Comparison of ENCODE assay signal across 1 cellular context in the genomic region with DNA sequence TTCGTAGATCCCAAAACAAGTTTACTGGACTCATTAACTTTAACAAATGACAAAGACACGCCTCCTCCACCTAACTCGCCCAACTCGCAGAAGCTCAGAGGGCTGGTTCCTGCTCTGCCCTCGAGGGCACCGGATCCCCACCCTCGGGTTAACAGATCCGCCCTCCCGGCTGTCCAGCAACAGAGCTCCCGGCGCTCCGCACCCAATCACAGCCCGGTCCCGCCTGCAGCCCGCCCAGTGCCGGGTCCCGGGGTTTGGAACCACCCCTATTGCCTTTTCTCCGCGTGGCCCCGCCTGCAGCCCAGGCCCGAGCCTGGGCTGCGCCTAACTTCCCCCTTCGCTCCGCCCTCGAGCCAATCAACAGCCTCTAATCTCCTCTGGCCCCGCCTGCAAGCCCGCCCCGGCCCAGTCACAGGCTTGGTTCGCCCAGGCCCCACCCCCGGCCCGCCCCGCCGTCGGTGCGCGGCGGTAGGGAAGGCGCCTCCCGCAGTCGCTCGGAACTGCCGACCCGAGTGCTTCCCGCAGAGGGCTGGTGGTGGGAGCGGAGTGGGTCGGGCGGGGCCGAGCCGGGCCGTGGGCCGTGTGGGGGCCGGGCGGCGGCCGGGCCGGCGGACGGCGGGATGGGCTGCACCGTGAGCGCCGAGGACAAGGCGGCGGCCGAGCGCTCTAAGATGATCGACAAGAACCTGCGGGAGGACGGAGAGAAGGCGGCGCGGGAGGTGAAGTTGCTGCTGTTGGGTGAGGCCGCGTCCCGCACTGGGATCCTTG.
TF ChIP-seq lines count a peak whose summit lies in the region.

GNAI2 (plus strand) TSS at position 489 of the 768 bp plus-strand sequence; CDS start at position 621, 132 bp downstream.

TF ChIP-seq in HepG2, 621 proteins besides CTCF, POLR2A, EP300 and RAD21 (continued from another document and continues in another):
- TF ChIP-seq, protein P1, sequence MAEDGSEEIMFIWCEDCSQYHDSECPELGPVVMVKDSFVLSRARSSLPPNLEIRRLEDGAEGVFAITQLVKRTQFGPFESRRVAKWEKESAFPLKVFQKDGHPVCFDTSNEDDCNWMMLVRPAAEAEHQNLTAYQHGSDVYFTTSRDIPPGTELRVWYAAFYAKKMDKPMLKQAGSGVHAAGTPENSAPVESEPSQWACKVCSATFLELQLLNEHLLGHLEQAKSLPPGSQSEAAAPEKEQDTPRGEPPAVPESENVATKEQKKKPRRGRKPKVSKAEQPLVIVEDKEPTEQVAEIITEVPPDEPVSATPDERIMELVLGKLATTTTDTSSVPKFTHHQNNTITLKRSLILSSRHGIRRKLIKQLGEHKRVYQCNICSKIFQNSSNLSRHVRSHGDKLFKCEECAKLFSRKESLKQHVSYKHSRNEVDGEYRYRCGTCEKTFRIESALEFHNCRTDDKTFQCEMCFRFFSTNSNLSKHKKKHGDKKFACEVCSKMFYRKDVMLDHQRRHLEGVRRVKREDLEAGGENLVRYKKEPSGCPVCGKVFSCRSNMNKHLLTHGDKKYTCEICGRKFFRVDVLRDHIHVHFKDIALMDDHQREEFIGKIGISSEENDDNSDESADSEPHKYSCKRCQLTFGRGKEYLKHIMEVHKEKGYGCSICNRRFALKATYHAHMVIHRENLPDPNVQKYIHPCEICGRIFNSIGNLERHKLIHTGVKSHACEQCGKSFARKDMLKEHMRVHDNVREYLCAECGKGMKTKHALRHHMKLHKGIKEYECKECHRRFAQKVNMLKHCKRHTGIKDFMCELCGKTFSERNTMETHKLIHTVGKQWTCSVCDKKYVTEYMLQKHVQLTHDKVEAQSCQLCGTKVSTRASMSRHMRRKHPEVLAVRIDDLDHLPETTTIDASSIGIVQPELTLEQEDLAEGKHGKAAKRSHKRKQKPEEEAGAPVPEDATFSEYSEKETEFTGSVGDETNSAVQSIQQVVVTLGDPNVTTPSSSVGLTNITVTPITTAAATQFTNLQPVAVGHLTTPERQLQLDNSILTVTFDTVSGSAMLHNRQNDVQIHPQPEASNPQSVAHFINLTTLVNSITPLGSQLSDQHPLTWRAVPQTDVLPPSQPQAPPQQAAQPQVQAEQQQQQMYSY (CRISPR knock-in tag; IDR thresholded peaks at IDR 0.05), result 0 out of 2 replicates have a peak, but pooled peaks have one; percentile 49
- TF ChIP-seq, protein P2, sequence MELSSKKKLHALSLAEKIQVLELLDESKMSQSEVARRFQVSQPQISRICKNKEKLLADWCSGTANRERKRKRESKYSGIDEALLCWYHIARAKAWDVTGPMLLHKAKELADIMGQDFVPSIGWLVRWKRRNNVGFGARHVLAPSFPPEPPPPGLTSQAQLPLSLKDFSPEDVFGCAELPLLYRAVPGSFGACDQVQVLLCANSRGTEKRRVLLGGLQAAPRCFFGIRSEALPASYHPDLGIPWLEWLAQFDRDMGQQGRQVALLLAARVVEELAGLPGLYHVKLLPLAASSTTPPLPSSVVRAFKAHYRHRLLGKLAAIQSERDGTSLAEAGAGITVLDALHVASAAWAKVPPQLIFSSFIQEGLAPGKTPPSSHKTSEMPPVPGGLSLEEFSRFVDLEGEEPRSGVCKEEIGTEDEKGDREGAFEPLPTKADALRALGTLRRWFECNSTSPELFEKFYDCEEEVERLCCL (CRISPR knock-in tag; IDR thresholded peaks at IDR 0.05; ENCODE audit: borderline replicate concordance), result no peak
- TF ChIP-seq FOXA1 (IDR thresholded peaks at IDR 0.05) (no peak), FOXA1 (CRISPR knock-in tag; IDR thresholded peaks at IDR 0.05) (no peak), ZNF768 (CRISPR knock-in tag; IDR thresholded peaks at IDR 0.05) (0 out of 2 replicates have a peak, but pooled peaks have one; percentile 28), NFE2L2 (IDR thresholded peaks at IDR 0.05; ENCODE audit: low read length) (no peak), HMGA1 (CRISPR knock-in tag; conservative IDR thresholded peaks at IDR 0.05) (no peak), ZFP36L1 (CRISPR knock-in tag; IDR thresholded peaks at IDR 0.05) (no peak), ZNF530 (CRISPR knock-in tag; IDR thresholded peaks at IDR 0.05; ENCODE audit: low read depth) (no peak), ZNF230 (CRISPR knock-in tag; IDR thresholded peaks at IDR 0.05) (no peak), ZNF432 (CRISPR knock-in tag; IDR thresholded peaks at IDR 0.05; ENCODE audit: borderline replicate concordance) (no peak), HMGXB4 (CRISPR knock-in tag; IDR thresholded peaks at IDR 0.05; ENCODE audit: borderline replicate concordance in 1 of 2, low read depth in 1 of 2) (no peak), ZNF619 (CRISPR knock-in tag; IDR thresholded peaks at IDR 0.05) (no peak), ZNF670 (CRISPR knock-in tag; IDR thresholded peaks at IDR 0.05; ENCODE audit: borderline replicate concordance) (no peak), PBX3 (CRISPR knock-in tag; IDR thresholded peaks at IDR 0.05; ENCODE audit: borderline replicate concordance) (no peak), ZSCAN31 (CRISPR knock-in tag; IDR thresholded peaks at IDR 0.05; ENCODE audit: low read depth) (peak; percentile 63; the same call in 1 of the 2 replicates), ZNF225 (CRISPR knock-in tag; IDR thresholded peaks at IDR 0.05) (0 out of 2 replicates have a peak, but pooled peaks have one; percentile 31), PHF21A (CRISPR knock-in tag; IDR thresholded peaks at IDR 0.05) (peak; percentile 72), ZMYM3 (CRISPR knock-in tag; IDR thresholded peaks at IDR 0.05) (no peak; the same call in 1 of the 2 replicates), TAF1 (CRISPR knock-in tag; IDR thresholded peaks at IDR 0.05) (peak; percentile 91), HOXA3 (CRISPR knock-in tag; IDR thresholded peaks at IDR 0.05) (peak; percentile 17; the same call in 1 of the 2 replicates), ZNF335 (CRISPR knock-in tag; IDR thresholded peaks at IDR 0.05) (no peak), ZNF207 (IDR thresholded peaks at IDR 0.05; ENCODE audit: borderline replicate concordance) (no peak), IRX3 (CRISPR knock-in tag; IDR thresholded peaks at IDR 0.05; ENCODE audit: borderline replicate concordance, low read depth) (peak; percentile 33; the same call in 1 of the 2 replicates), AGO2 (optimal IDR thresholded peaks at IDR 0.05; ENCODE audit: low read depth, low read length) (no peak), ZNF740 (CRISPR knock-in tag; IDR thresholded peaks at IDR 0.05) (no peak), NR2F1 (CRISPR knock-in tag; IDR thresholded peaks at IDR 0.05) (no peak), ELF1 (CRISPR knock-in tag; IDR thresholded peaks at IDR 0.05) (peak; percentile 58), ZNF761 (CRISPR knock-in tag; conservative IDR thresholded peaks at IDR 0.05) (no peak), ZNF777 (CRISPR knock-in tag; IDR thresholded peaks at IDR 0.05) (peak; percentile 82)
- TF ChIP-seq, protein P3, sequence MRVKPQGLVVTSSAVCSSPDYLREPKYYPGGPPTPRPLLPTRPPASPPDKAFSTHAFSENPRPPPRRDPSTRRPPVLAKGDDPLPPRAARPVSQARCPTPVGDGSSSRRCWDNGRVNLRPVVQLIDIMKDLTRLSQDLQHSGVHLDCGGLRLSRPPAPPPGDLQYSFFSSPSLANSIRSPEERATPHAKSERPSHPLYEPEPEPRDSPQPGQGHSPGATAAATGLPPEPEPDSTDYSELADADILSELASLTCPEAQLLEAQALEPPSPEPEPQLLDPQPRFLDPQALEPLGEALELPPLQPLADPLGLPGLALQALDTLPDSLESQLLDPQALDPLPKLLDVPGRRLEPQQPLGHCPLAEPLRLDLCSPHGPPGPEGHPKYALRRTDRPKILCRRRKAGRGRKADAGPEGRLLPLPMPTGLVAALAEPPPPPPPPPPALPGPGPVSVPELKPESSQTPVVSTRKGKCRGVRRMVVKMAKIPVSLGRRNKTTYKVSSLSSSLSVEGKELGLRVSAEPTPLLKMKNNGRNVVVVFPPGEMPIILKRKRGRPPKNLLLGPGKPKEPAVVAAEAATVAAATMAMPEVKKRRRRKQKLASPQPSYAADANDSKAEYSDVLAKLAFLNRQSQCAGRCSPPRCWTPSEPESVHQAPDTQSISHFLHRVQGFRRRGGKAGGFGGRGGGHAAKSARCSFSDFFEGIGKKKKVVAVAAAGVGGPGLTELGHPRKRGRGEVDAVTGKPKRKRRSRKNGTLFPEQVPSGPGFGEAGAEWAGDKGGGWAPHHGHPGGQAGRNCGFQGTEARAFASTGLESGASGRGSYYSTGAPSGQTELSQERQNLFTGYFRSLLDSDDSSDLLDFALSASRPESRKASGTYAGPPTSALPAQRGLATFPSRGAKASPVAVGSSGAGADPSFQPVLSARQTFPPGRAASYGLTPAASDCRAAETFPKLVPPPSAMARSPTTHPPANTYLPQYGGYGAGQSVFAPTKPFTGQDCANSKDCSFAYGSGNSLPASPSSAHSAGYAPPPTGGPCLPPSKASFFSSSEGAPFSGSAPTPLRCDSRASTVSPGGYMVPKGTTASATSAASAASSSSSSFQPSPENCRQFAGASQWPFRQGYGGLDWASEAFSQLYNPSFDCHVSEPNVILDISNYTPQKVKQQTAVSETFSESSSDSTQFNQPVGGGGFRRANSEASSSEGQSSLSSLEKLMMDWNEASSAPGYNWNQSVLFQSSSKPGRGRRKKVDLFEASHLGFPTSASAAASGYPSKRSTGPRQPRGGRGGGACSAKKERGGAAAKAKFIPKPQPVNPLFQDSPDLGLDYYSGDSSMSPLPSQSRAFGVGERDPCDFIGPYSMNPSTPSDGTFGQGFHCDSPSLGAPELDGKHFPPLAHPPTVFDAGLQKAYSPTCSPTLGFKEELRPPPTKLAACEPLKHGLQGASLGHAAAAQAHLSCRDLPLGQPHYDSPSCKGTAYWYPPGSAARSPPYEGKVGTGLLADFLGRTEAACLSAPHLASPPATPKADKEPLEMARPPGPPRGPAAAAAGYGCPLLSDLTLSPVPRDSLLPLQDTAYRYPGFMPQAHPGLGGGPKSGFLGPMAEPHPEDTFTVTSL (CRISPR knock-in tag; IDR thresholded peaks at IDR 0.05; ENCODE audit: borderline replicate concordance), result no peak
- TF ChIP-seq, protein P4, sequence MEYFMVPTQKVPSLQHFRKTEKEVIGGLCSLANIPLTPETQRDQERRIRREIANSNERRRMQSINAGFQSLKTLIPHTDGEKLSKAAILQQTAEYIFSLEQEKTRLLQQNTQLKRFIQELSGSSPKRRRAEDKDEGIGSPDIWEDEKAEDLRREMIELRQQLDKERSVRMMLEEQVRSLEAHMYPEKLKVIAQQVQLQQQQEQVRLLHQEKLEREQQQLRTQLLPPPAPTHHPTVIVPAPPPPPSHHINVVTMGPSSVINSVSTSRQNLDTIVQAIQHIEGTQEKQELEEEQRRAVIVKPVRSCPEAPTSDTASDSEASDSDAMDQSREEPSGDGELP (IDR thresholded peaks at IDR 0.05; ENCODE audit: borderline replicate concordance, low read depth), result no peak
- TF ChIP-seq, protein P5, sequence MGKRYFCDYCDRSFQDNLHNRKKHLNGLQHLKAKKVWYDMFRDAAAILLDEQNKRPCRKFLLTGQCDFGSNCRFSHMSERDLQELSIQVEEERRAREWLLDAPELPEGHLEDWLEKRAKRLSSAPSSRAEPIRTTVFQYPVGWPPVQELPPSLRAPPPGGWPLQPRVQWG (CRISPR knock-in tag; IDR thresholded peaks at IDR 0.05; ENCODE audit: borderline replicate concordance, low read depth), result no peak
- TF ChIP-seq, protein P6, sequence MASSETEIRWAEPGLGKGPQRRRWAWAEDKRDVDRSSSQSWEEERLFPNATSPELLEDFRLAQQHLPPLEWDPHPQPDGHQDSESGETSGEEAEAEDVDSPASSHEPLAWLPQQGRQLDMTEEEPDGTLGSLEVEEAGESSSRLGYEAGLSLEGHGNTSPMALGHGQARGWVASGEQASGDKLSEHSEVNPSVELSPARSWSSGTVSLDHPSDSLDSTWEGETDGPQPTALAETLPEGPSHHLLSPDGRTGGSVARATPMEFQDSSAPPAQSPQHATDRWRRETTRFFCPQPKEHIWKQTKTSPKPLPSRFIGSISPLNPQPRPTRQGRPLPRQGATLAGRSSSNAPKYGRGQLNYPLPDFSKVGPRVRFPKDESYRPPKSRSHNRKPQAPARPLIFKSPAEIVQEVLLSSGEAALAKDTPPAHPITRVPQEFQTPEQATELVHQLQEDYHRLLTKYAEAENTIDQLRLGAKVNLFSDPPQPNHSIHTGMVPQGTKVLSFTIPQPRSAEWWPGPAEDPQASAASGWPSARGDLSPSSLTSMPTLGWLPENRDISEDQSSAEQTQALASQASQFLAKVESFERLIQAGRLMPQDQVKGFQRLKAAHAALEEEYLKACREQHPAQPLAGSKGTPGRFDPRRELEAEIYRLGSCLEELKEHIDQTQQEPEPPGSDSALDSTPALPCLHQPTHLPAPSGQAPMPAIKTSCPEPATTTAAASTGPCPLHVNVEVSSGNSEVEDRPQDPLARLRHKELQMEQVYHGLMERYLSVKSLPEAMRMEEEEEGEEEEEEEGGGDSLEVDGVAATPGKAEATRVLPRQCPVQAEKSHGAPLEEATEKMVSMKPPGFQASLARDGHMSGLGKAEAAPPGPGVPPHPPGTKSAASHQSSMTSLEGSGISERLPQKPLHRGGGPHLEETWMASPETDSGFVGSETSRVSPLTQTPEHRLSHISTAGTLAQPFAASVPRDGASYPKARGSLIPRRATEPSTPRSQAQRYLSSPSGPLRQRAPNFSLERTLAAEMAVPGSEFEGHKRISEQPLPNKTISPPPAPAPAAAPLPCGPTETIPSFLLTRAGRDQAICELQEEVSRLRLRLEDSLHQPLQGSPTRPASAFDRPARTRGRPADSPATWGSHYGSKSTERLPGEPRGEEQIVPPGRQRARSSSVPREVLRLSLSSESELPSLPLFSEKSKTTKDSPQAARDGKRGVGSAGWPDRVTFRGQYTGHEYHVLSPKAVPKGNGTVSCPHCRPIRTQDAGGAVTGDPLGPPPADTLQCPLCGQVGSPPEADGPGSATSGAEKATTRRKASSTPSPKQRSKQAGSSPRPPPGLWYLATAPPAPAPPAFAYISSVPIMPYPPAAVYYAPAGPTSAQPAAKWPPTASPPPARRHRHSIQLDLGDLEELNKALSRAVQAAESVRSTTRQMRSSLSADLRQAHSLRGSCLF (CRISPR knock-in tag; IDR thresholded peaks at IDR 0.05; ENCODE audit: borderline replicate concordance), result no peak
